8 cellular contexts compared by ENCODE assay signal in genomic region chr12:123431951-123432886, GRCh38. TPM values are rescaled to one million over a fixed set of nuclear protein-coding genes. Genes with fewer than 3 reads are reported as not detected.
DNase-seq lines count a peak whose midpoint lies in the region; ATAC-seq, FAIRE-seq and TF ChIP-seq lines count a peak whose summit lies in the region.

No MANE protein-coding gene starts in this region.

- H3K9me3 Mint-ChIP-seq in MCF 10A (ENCODE audit: unreplicated experiment) (no peaks in the 10 kb centered on the region), mesothelial cell of epicardium (no peaks in the 10 kb centered on the region), GM23338 (no peaks in the 10 kb centered on the region; the same call in 2 of the 3 replicates)
- H3K9me3 Mint-ChIP-seq in activated CD4-positive, alpha-beta memory T cell treated with anti-CD3 and anti-CD28 coated beads, Interleukin-2, amount 10 ng/mL, durations not matched to agents 7 days and 5 days = no peaks in the 10 kb centered on the region

- H3K4me3 ChIP-seq in breast epithelium = peak overlapping the region in 2 of 3 donors; percentile 3 to 16
- H3K4me3 ChIP-seq in keratinocyte (ENCODE audit: control insufficient read depth in 2 of 3, extremely low read depth in 1 of 3, insufficient read depth in 2 of 3, low read depth in 1 of 3, low read length in 3 of 3) = peak overlapping the region; percentile 5 to 43 (median 29)
- peak overlapping the region in 1 of 3 donors; percentile 6 for H3K4me3 ChIP-seq in thyroid gland (replicated peaks in 1 of 3)
- no peak overlapping the region for H3K4me3 ChIP-seq in GM23338

- H3K4me2 ChIP-seq in keratinocyte (ENCODE audit: control insufficient read depth, extremely low read depth, insufficient read depth, low read depth, low read length) = peak overlapping the region; percentile 79
- no peak overlapping the region for H3K4me2 ChIP-seq in GM23338

- no peaks in the 10 kb centered on the region for H3K9me2 ChIP-seq in GM23338 (ENCODE audit: insufficient read depth)

- H2AFZ ChIP-seq in keratinocyte (ENCODE audit: control insufficient read depth, low read length) (peak overlapping the region; percentile 53), GM23338 (no peak overlapping the region)

- no peak for ATAC-seq in GM18505 (IDR thresholded peaks at IDR 0.05; ENCODE audit: unreplicated experiment)
- no peak for ATAC-seq in GM23338

- H3K27me3 Mint-ChIP-seq in MCF 10A (ENCODE audit: insufficient read depth, unreplicated experiment) (no peaks in the 10 kb centered on the region), mesothelial cell of epicardium (ENCODE audit: low read depth) (no peaks in the 10 kb centered on the region), GM23338 (ENCODE audit: insufficient read depth, low read depth, poor library complexity) (peaks cover 23% of the 10 kb centered on the region)
- no peaks in the 10 kb centered on the region for H3K27me3 Mint-ChIP-seq in activated CD4-positive, alpha-beta memory T cell treated with anti-CD3 and anti-CD28 coated beads, Interleukin-2, amount 10 ng/mL, durations not matched to agents 7 days and 5 days

- FAIRE-seq in keratinocyte (lab: Jason Lieb, UNC) = peak; percentile 61

- CTCF ChIA-PET in MCF 10A (lab: Yijun Ruan, JAX) = no interaction called here
- CTCF ChIA-PET in activated CD4-positive, alpha-beta memory T cell treated with anti-CD3 and anti-CD28 coated beads, Interleukin-2, amount 10 ng/mL, durations not matched to agents 7 days and 5 days (lab: Charles Lee) = interaction anchor here (0.7 to 1.5 kb wide), 2 partner anchors 67 to 305 kb away, joined by 3 to 6 read pairs; no protein-coding TSS in a partner anchor

- H3K79me2 ChIP-seq in keratinocyte (ENCODE audit: control insufficient read depth, insufficient read depth, low read length) = peaks cover 16% of the 10 kb centered on the region
- no peaks in the 10 kb centered on the region for H3K79me2 ChIP-seq in GM23338 (replicated peaks; ENCODE audit: insufficient read depth)

- TF ChIP-seq POLR2A in breast epithelium (IDR thresholded peaks at IDR 0.05) (no peak), thyroid gland (IDR thresholded peaks at IDR 0.05) (no peak), GM18505 (IDR thresholded peaks at IDR 0.05; ENCODE audit: borderline replicate concordance, extremely low read depth, insufficient read depth, insufficient read length) (no peak)

- H3K9me1 ChIP-seq in keratinocyte (ENCODE audit: control insufficient read depth, extremely low read depth, insufficient read depth, low read length) = no peaks in the 10 kb centered on the region

- intact Hi-C loops in breast epithelium (cut with DNase I; ENCODE audit: low total_unique reads) (no loop called here), MCF 10A (cut with micrococcal nuclease) (no loop called here), thyroid gland (cut with DNase I) (loop anchor here (2.0 to 10.0 kb wide), 2 partner anchors 47 to 51 kb away; partner anchors contain the start of gene KMT5A)

- H3F3A ChIP-seq in GM23338 (replicated peaks; ENCODE audit: low read depth) = peaks cover 5% of the 10 kb centered on the region

- dilution Hi-C loops in keratinocyte (cut with MboI; ENCODE audit: extremely low pct_ligation_motif_present, low sequenced_read_pairs) = no loop called here

- no TSS peak for BruUV-seq in MCF 10A (replicated peaks; lab: Mats Ljungman, UMichigan)

- peak overlapping the region; percentile 67 for H3K9ac ChIP-seq in keratinocyte (ENCODE audit: control insufficient read depth, extremely low read depth, insufficient read depth, low read length)

- WGBS in thyroid gland, 2 donors = 57 to 63% methylated on average over 15 of the region's 15 CpGs

- H3K36me3 Mint-ChIP-seq in MCF 10A (ENCODE audit: insufficient read depth, unreplicated experiment) (peaks cover 18% of the 10 kb centered on the region), mesothelial cell of epicardium (peaks cover 5% of the 10 kb centered on the region), GM23338 (ENCODE audit: low read depth) (no peaks in the 10 kb centered on the region)
- peaks cover 55% of the 10 kb centered on the region for H3K36me3 Mint-ChIP-seq in activated CD4-positive, alpha-beta memory T cell treated with anti-CD3 and anti-CD28 coated beads, Interleukin-2, amount 10 ng/mL, durations not matched to agents 7 days and 5 days (ENCODE audit: low read depth)

- H3K27ac ChIP-seq in breast epithelium (peak overlapping the region in 1 of 2 donors; percentile 22), keratinocyte (ENCODE audit: control insufficient read depth, insufficient read depth, low read length) (peak overlapping the region; percentile 74), thyroid gland (peak overlapping the region; percentile 71 to 83 (median 76)), GM23338 (ENCODE audit: low read depth) (no peak overlapping the region)

- peaks cover 5% of the 10 kb centered on the region for H3K4me1 Mint-ChIP-seq in MCF 10A (ENCODE audit: insufficient read depth, unreplicated experiment)
- H3K4me1 Mint-ChIP-seq in activated CD4-positive, alpha-beta memory T cell treated with anti-CD3 and anti-CD28 coated beads, Interleukin-2, amount 10 ng/mL, durations not matched to agents 7 days and 5 days = peaks cover 70% of the 10 kb centered on the region
- H3K4me1 Mint-ChIP-seq in mesothelial cell of epicardium = peaks cover 4% of the 10 kb centered on the region
- no peaks in the 10 kb centered on the region; the same call in 2 of the 3 replicates for H3K4me1 Mint-ChIP-seq in GM23338

- H3K27me3 ChIP-seq in breast epithelium (no peaks in the 10 kb centered on the region), keratinocyte (ENCODE audit: control insufficient read depth, extremely low read depth, insufficient read depth, low read length) (no peaks in the 10 kb centered on the region), thyroid gland (no peaks in the 10 kb centered on the region), GM23338 (ENCODE audit: insufficient read depth) (peaks cover 15% of the 10 kb centered on the region)

- H3K4me3 Mint-ChIP-seq in MCF 10A (ENCODE audit: unreplicated experiment) (no peak overlapping the region), mesothelial cell of epicardium (no peak overlapping the region), GM23338 (no peak overlapping the region)
- H3K4me3 Mint-ChIP-seq in activated CD4-positive, alpha-beta memory T cell treated with anti-CD3 and anti-CD28 coated beads, Interleukin-2, amount 10 ng/mL, durations not matched to agents 7 days and 5 days = peak overlapping the region; percentile 97

- H3K9me3 ChIP-seq in breast epithelium = no peaks in the 10 kb centered on the region
- H3K9me3 ChIP-seq in keratinocyte (ENCODE audit: control insufficient read depth, low read depth, low read length) = no peaks in the 10 kb centered on the region
- H3K9me3 ChIP-seq in thyroid gland = no peaks in the 10 kb centered on the region

- TF ChIP-seq CTCF in breast epithelium (IDR thresholded peaks at IDR 0.05) (no peak), MCF 10A (IDR thresholded peaks at IDR 0.05; ENCODE audit: unreplicated experiment) (no peak), keratinocyte (optimal IDR thresholded peaks at IDR 0.05 in 1 of 3, IDR thresholded peaks at IDR 0.05 in 1 of 3, conservative IDR thresholded peaks at IDR 0.05 in 1 of 3; ENCODE audit: extremely low read depth in 1 of 3, insufficient read depth in 2 of 3, low read length in 3 of 3) (no peak), thyroid gland (IDR thresholded peaks at IDR 0.05) (no peak), mesothelial cell of epicardium (IDR thresholded peaks at IDR 0.05; ENCODE audit: unreplicated experiment) (no peak), GM23338 (conservative IDR thresholded peaks at IDR 0.05; ENCODE audit: low read depth in 2 of 2) (no peak)

- DNase-seq in breast epithelium (ENCODE audit: low spot score in 2 of 2) (no peak), MCF 10A (ENCODE audit: unreplicated experiment) (no peak), keratinocyte (ENCODE audit: low read depth, low spot score) (no peak), thyroid gland (peak in 1 of 2 donors; percentile 25), mesothelial cell of epicardium (ENCODE audit: low spot score in 2 of 2, unreplicated experiment in 2 of 2) (no peak), GM23338 (ENCODE audit: low spot score) (no peak)
- DNase-seq in activated CD4-positive, alpha-beta memory T cell treated with anti-CD3 and anti-CD28 coated beads, Interleukin-2, amount 10 ng/mL, durations not matched to agents 7 days and 5 days = no peak

- POLR2A ChIA-PET in MCF 10A (lab: Yijun Ruan, JAX) = interaction anchor here (0.6 to 0.7 kb wide), 2 partner anchors 26 to 145 kb away, joined by 3 read pairs; no protein-coding TSS in a partner anchor
- POLR2A ChIA-PET in activated CD4-positive, alpha-beta memory T cell treated with anti-CD3 and anti-CD28 coated beads, Interleukin-2, amount 10 ng/mL, durations not matched to agents 7 days and 5 days (lab: Charles Lee) = interaction anchor here (0.7 to 5.4 kb wide), 8 partner anchors 18 to 199 kb away, joined by 3 to 58 read pairs (median 5); partner anchors contain the start of genes DDX55, MPHOSPH9, MTRFR and SNRNP35

- H4K20me1 ChIP-seq in keratinocyte (ENCODE audit: control insufficient read depth, extremely low read depth, insufficient read depth, low read length) = no peaks in the 10 kb centered on the region
- no peaks in the 10 kb centered on the region; the same call in 1 of the 2 replicates for H4K20me1 ChIP-seq in GM23338 (replicated peaks; ENCODE audit: insufficient read depth)

- H3K27ac Mint-ChIP-seq in MCF 10A (ENCODE audit: low read depth, unreplicated experiment) = no peak overlapping the region
- peak overlapping the region; percentile 71 for H3K27ac Mint-ChIP-seq in activated CD4-positive, alpha-beta memory T cell treated with anti-CD3 and anti-CD28 coated beads, Interleukin-2, amount 10 ng/mL, durations not matched to agents 7 days and 5 days
- H3K27ac Mint-ChIP-seq in mesothelial cell of epicardium = no peak overlapping the region
- H3K27ac Mint-ChIP-seq in GM23338 = no peak overlapping the region

- H3K36me3 ChIP-seq in breast epithelium (no peaks in the 10 kb centered on the region), keratinocyte (ENCODE audit: control insufficient read depth in 2 of 2, extremely low read depth in 1 of 2, insufficient read depth in 2 of 2, low read length in 2 of 2) (peaks cover 3% of the 10 kb centered on the region in 2 experiments), thyroid gland (peaks cover 17 to 23% of the 10 kb centered on the region in 2 donors), GM23338 (ENCODE audit: insufficient read depth) (no peaks in the 10 kb centered on the region)

- peaks cover 6 to 9% of the 10 kb centered on the region in 2 donors for H3K4me1 ChIP-seq in breast epithelium
- peaks cover 25% of the 10 kb centered on the region for H3K4me1 ChIP-seq in keratinocyte (ENCODE audit: control insufficient read depth, extremely low read depth, insufficient read depth, low read length)
- peaks cover 35 to 42% of the 10 kb centered on the region in 2 donors for H3K4me1 ChIP-seq in thyroid gland
- no peaks in the 10 kb centered on the region for H3K4me1 ChIP-seq in GM23338 (ENCODE audit: insufficient read depth)

RNA-seq across cellular contexts. Expression of gene RILPL2, which starts 4.3 kb away (rescaled TPM):
- total RNA-seq in breast epithelium (10 to 100 TPM in 1 of 3 donors, 1 to 10 TPM in 2; 8.9 to 11.8 (median 9.1) TPM), MCF 10A (2022) (2.6 and 3.0 TPM in 2 replicates), thyroid gland (10 to 100 TPM; 10.7 to 15.2 (median 12.7) TPM), mesothelial cell of epicardium (2.4 TPM in 3 replicates)
- total RNA-seq in activated CD4-positive, alpha-beta memory T cell treated with anti-CD3 and anti-CD28 coated beads, Interleukin-2, amount 10 ng/mL, durations not matched to agents 7 days and 5 days = 1 to 10 TPM; 8.9 to 9.0 TPM
- polyA plus RNA-seq in keratinocyte (2.1 to 3.6 TPM (median 3.2 TPM) in 3 replicates), GM23338 (2016; fragmentation: Nextera tagmentation; extraction: Ambion mirVana) (1.8 and 2.0 TPM in 2 replicates)
- 0.79 TPM for polyA plus RNA-seq in keratinocyte (2011; ENCODE audit: low read depth)
- polyA plus RNA-seq in keratinocyte (2011; cell fraction: cytosol; rRNA removed) = 3.3 TPM in 2 replicates
- polyA plus RNA-seq in keratinocyte (2011; cell fraction: nucleus; rRNA removed) = 2.0 TPM in 2 replicates
- 1.4 and 3.8 TPM in 2 replicates for polyA plus RNA-seq in keratinocyte (2012; ENCODE audit: low replicate concordance)
- polyA minus RNA-seq in keratinocyte = 1.1 to 1.7 TPM (median 1.3 TPM) in 3 replicates
- polyA minus RNA-seq in keratinocyte (2011; cell fraction: cytosol; rRNA and poly(A)+ RNA removed) = 1.5 TPM
- polyA minus RNA-seq in keratinocyte (2011; cell fraction: nucleus; rRNA and poly(A)+ RNA removed) = 0.53 and 0.70 TPM in 2 replicates
- total RNA-seq in GM23338 (2014; rRNA removed; shearing (Covaris generic)) = 0.58 and 1.4 TPM in 2 replicates

RNA-seq across cellular contexts. Expression of gene SNRNP35, which starts 25.7 kb away (rescaled TPM):
- total RNA-seq in breast epithelium (10 to 100 TPM; 14.6 to 24.1 (median 17.7) TPM), MCF 10A (2022) (18.0 and 24.7 TPM in 2 replicates), thyroid gland (10 to 100 TPM; 19.1 to 36.3 (median 21.4) TPM), mesothelial cell of epicardium (25.0 to 27.7 TPM (median 25.8 TPM) in 3 replicates)
- total RNA-seq in activated CD4-positive, alpha-beta memory T cell treated with anti-CD3 and anti-CD28 coated beads, Interleukin-2, amount 10 ng/mL, durations not matched to agents 7 days and 5 days = 10 to 100 TPM; 29.7 to 35.0 TPM
- polyA plus RNA-seq in keratinocyte (9.2 to 17.1 TPM (median 15.2 TPM) in 3 replicates), GM23338 (2016; fragmentation: Nextera tagmentation; extraction: Ambion mirVana) (36.3 and 38.4 TPM in 2 replicates)
- 9.7 TPM for polyA plus RNA-seq in keratinocyte (2011; ENCODE audit: low read depth)
- 6.7 and 11.9 TPM in 2 replicates for polyA plus RNA-seq in keratinocyte (2011; cell fraction: cytosol; rRNA removed)
- polyA plus RNA-seq in keratinocyte (2011; cell fraction: nucleus; rRNA removed) = 21.5 and 23.0 TPM in 2 replicates
- polyA plus RNA-seq in keratinocyte (2012; ENCODE audit: low replicate concordance) = 13.3 and 22.4 TPM in 2 replicates
- polyA minus RNA-seq in keratinocyte = 5.4 to 8.7 TPM (median 5.8 TPM) in 3 replicates
- 10.9 TPM for polyA minus RNA-seq in keratinocyte (2011; cell fraction: cytosol; rRNA and poly(A)+ RNA removed)
- polyA minus RNA-seq in keratinocyte (2011; cell fraction: nucleus; rRNA and poly(A)+ RNA removed) = 6.2 and 7.2 TPM in 2 replicates
- total RNA-seq in GM23338 (2014; rRNA removed; shearing (Covaris generic)) = 8.4 and 10.6 TPM in 2 replicates

RNA-seq across cellular contexts. Expression of gene KMT5A, which starts 48.3 kb away (rescaled TPM):
- total RNA-seq in breast epithelium (10 to 100 TPM; 27.4 to 53.0 (median 31.1) TPM), MCF 10A (2022) (113 and 116 TPM in 2 replicates), thyroid gland (10 to 100 TPM; 51.3 to 83.0 (median 67.2) TPM), mesothelial cell of epicardium (36.0 to 37.6 TPM (median 37.0 TPM) in 3 replicates)
- total RNA-seq in activated CD4-positive, alpha-beta memory T cell treated with anti-CD3 and anti-CD28 coated beads, Interleukin-2, amount 10 ng/mL, durations not matched to agents 7 days and 5 days = 10 to 100 TPM; 78.9 to 82.0 TPM
- polyA plus RNA-seq in keratinocyte (19.4 to 39.2 TPM (median 28.6 TPM) in 3 replicates), GM23338 (2016; fragmentation: Nextera tagmentation; extraction: Ambion mirVana) (12.9 and 19.0 TPM in 2 replicates)
- polyA plus RNA-seq in keratinocyte (2011; ENCODE audit: low read depth) = 38.0 TPM
- polyA plus RNA-seq in keratinocyte (2011; cell fraction: cytosol; rRNA removed) = 32.0 and 35.0 TPM in 2 replicates
- polyA plus RNA-seq in keratinocyte (2011; cell fraction: nucleus; rRNA removed) = 32.9 and 35.2 TPM in 2 replicates
- polyA plus RNA-seq in keratinocyte (2012; ENCODE audit: low replicate concordance) = 28.7 and 34.0 TPM in 2 replicates
- polyA minus RNA-seq in keratinocyte = 11.3 to 18.4 TPM (median 18.2 TPM) in 3 replicates
- 21.7 TPM for polyA minus RNA-seq in keratinocyte (2011; cell fraction: cytosol; rRNA and poly(A)+ RNA removed)
- 10.3 and 15.3 TPM in 2 replicates for polyA minus RNA-seq in keratinocyte (2011; cell fraction: nucleus; rRNA and poly(A)+ RNA removed)
- total RNA-seq in GM23338 (2014; rRNA removed; shearing (Covaris generic)) = 29.0 and 29.3 TPM in 2 replicates
